Comparison of ENCODE assay signal across 29 cellular contexts in the genomic region with DNA sequence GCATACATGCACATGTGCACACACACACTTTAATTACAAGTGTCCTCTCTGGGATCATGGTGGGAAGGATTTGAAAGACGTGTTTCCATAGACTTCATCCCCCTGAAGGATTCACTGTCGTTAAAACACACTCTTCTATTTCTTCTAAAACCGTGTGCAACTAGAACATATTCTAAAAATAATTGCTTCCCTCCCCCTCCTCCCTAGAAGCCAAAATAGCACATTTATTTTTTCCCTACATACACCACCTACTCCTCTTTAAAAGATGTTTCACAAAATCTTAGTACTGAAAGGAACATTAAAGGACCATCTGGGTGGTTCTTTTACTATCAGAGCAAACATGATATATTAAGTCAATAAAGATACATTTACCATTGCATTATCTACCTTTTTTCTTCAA.
DNase-seq lines count a peak whose midpoint lies in the region; ATAC-seq, FAIRE-seq and TF ChIP-seq lines count a peak whose summit lies in the region.
"Had no signal": no experiment of that assay in that cellular context is flagged by ENCODE, and none has a peak within 500 bp of the region (broad histone marks: within the 10 kb centered on the region; RNA-seq: fewer than 3 reads in every experiment).

No MANE protein-coding gene starts in this region.

- no peak for FAIRE-seq in A549 (lab: Jason Lieb, UNC)
- FAIRE-seq: islet of Langerhans had no signal

- H3K9me3 ChIP-seq in A549, result no peaks in the 10 kb centered on the region
- H3K9me3 ChIP-seq in osteoblast (ENCODE audit: low read depth, low read length), result no peaks in the 10 kb centered on the region
- H3K9me3 ChIP-seq in esophagus muscularis mucosa, result no peaks in the 10 kb centered on the region
- H3K9me3 ChIP-seq: adrenal gland, breast epithelium, mucosa of descending colon, Peyer's patch, right atrium auricular region, testis, vagina had no signal

- POLR2A ChIA-PET in A549 (lab: Yijun Ruan, JAX), result interaction anchor here (1.1 kb wide), 1 partner anchor 189 kb away, joined by 5 read pairs; no protein-coding TSS in a partner anchor

- H3K9me3 Mint-ChIP-seq in GM23338, result no peaks in the 10 kb centered on the region
- H3K9me3 Mint-ChIP-seq: activated naive CD4-positive, alpha-beta T cell treated with anti-CD3 and anti-CD28 coated beads for 36 hours; H9; natural killer cell treated with Interleukin-12 subunit alpha and Interleukin-12 subunit beta and Interleukin-15 and Interleukin-18, amount 100 ng/mL, for 72 hours had no signal

- TF ChIP-seq RAD21 in A549 (conservative IDR thresholded peaks at IDR 0.05 in 1 of 2, IDR thresholded peaks at IDR 0.05 in 1 of 2), result no peak

- no peaks in the 10 kb centered on the region; the same call in none of the 2 replicates for H3K79me2 ChIP-seq in GM23338 (replicated peaks; ENCODE audit: insufficient read depth)
- no peaks in the 10 kb centered on the region for H3K79me2 ChIP-seq in osteoblast (ENCODE audit: insufficient read depth, low read length)

- H3K4me2 ChIP-seq in A549, result peak overlapping the region; percentile 65
- H3K4me2 ChIP-seq in GM23338, result peak overlapping the region; percentile 18; the same call in 1 of the 2 replicates
- H3K4me2 ChIP-seq in osteoblast (ENCODE audit: insufficient read depth, low read length), result peak overlapping the region; percentile 30

- H4K20me1 ChIP-seq in GM23338 (replicated peaks; ENCODE audit: insufficient read depth), result no peaks in the 10 kb centered on the region
- H4K20me1 ChIP-seq in osteoblast (ENCODE audit: insufficient read depth, low read length), result no peaks in the 10 kb centered on the region

- ATAC-seq in A549 (no peak), GM23338 (no peak)
- ATAC-seq: activated CD4-positive, alpha-beta T cell treated with anti-CD3 and anti-CD28 coated beads for 36 hours; activated CD8-positive, alpha-beta T cell treated with anti-CD3 and anti-CD28 coated beads, Interleukin-2, amount 10 ng/mL, durations not matched to agents 7 days and 5 days; left ventricle myocardium superior; mucosa of descending colon; natural killer cell treated with Interleukin-12 subunit alpha and Interleukin-12 subunit beta and Interleukin-15 and Interleukin-18, amount 100 ng/mL, for 72 hours; stimulated activated naive CD8-positive, alpha-beta T cell treated with anti-CD3 and anti-CD28 coated beads, Interleukin-15, Interleukin-2, amounts not matched to agents 100 U/mL and 50 U/mL, for 24 hours had no signal

- TF ChIP-seq POLR2A in A549 (IDR thresholded peaks at IDR 0.05; ENCODE audit: low read length), result no peak
- TF ChIP-seq POLR2A in esophagus muscularis mucosa (IDR thresholded peaks at IDR 0.05; ENCODE audit: low read depth), result no peak

- DNase-seq in A549 (ENCODE audit: low read depth in 1 of 2, low spot score in 1 of 2) (no peak), GM23338 (ENCODE audit: low spot score) (no peak), caudate nucleus (lab: John Stamatoyannopoulos, UW) (peak in 5 of 61 donors; percentile 2 to 42 (median 19)), osteoblast (ENCODE audit: insufficient read length, low spot score, missing footprints) (no peak), HT-29 (ENCODE audit: low spot score) (no peak), DMS53 (lab: John Stamatoyannopoulos, UW) (no peak), esophagus muscularis mucosa (ENCODE audit: extremely low spot score) (no peak), T-helper 1 cell (no peak)
- DNase-seq: activated CD4-positive, alpha-beta T cell treated with anti-CD3 and anti-CD28 coated beads for 36 hours; activated CD8-positive, alpha-beta T cell treated with anti-CD3 and anti-CD28 coated beads, Interleukin-2, amount 10 ng/mL, durations not matched to agents 7 days and 5 days; activated naive CD4-positive, alpha-beta T cell treated with anti-CD3 and anti-CD28 coated beads for 36 hours; adrenal gland; cortex of kidney; H9; left ventricle myocardium superior; mucosa of descending colon; NCI-H1417 treated with DMSO at 0.1 percent for 48 hours; NCI-H226; NCI-H526 treated with DMSO at 0.1 percent for 48 hours; Peyer's patch; SIG-M5; stimulated activated CD4-positive, alpha-beta T cell treated with anti-CD3 and anti-CD28 coated beads, Interleukin-2, amount 100 ng/mL, for 24 hours; stimulated activated naive CD8-positive, alpha-beta T cell treated with anti-CD3 and anti-CD28 coated beads, Interleukin-15, Interleukin-2, amounts not matched to agents 100 U/mL and 50 U/mL, for 24 hours; testis had no signal

- H3K4me1 Mint-ChIP-seq in GM23338, result peaks cover 31% of the 10 kb centered on the region

- no peaks in the 10 kb centered on the region for H3K9me2 ChIP-seq in GM23338 (ENCODE audit: insufficient read depth)

- H3K36me3 Mint-ChIP-seq in GM23338 (ENCODE audit: low read depth), result no peaks in the 10 kb centered on the region; the same call in 2 of the 3 replicates
- H3K36me3 Mint-ChIP-seq: natural killer cell treated with Interleukin-12 subunit alpha and Interleukin-12 subunit beta and Interleukin-15 and Interleukin-18, amount 100 ng/mL, for 72 hours had no signal

- H3K36me3 ChIP-seq in GM23338 (ENCODE audit: insufficient read depth) (no peaks in the 10 kb centered on the region), osteoblast (ENCODE audit: insufficient read depth, low read length) (no peaks in the 10 kb centered on the region), esophagus muscularis mucosa (no peaks in the 10 kb centered on the region)
- H3K36me3 ChIP-seq: adrenal gland, breast epithelium, Peyer's patch, right atrium auricular region, vagina had no signal

- no peaks in the 10 kb centered on the region for H3F3A ChIP-seq in GM23338 (replicated peaks; ENCODE audit: low read depth)

- intact Hi-C loops in esophagus muscularis mucosa (cut with DNase I), result loop anchor here (2.0 kb wide), 1 partner anchor 188 kb away; no protein-coding TSS in a partner anchor

- H3K4me1 ChIP-seq in A549 (peaks cover 52% of the 10 kb centered on the region), GM23338 (ENCODE audit: insufficient read depth) (peaks cover 29% of the 10 kb centered on the region), osteoblast (ENCODE audit: insufficient read depth, low read length) (peaks cover 28% of the 10 kb centered on the region), esophagus muscularis mucosa (peaks cover 8 to 19% (median 10%) of the 10 kb centered on the region in 4 donors)
- H3K4me1 ChIP-seq: breast epithelium, Peyer's patch, vagina had no signal

- peaks cover 2% of the 10 kb centered on the region for H3K27me3 Mint-ChIP-seq in GM23338 (ENCODE audit: insufficient read depth, low read depth, poor library complexity)

- 52% methylated on average over 3 of the region's 3 CpGs for WGBS in A549 (ENCODE audit: missing lambda C conversion rate)
- WGBS in esophagus muscularis mucosa, result 45% methylated on average over 3 of the region's 3 CpGs

- H2AFZ ChIP-seq in GM23338 (no peak overlapping the region), osteoblast (ENCODE audit: low read length) (no peak overlapping the region)

- no peak overlapping the region for H3K4me3 Mint-ChIP-seq in GM23338
- H3K4me3 Mint-ChIP-seq: activated CD4-positive, alpha-beta T cell treated with anti-CD3 and anti-CD28 coated beads for 36 hours; activated CD8-positive, alpha-beta T cell treated with anti-CD3 and anti-CD28 coated beads, Interleukin-2, amount 10 ng/mL, durations not matched to agents 7 days and 5 days; activated naive CD4-positive, alpha-beta T cell treated with anti-CD3 and anti-CD28 coated beads for 36 hours; H9; natural killer cell treated with Interleukin-12 subunit alpha and Interleukin-12 subunit beta and Interleukin-15 and Interleukin-18, amount 100 ng/mL, for 72 hours had no signal

- H3K27ac ChIP-seq in A549 (peak overlapping the region; percentile 91 to 94), GM23338 (ENCODE audit: low read depth) (no peak overlapping the region), caudate nucleus (ENCODE audit: low read depth, low read length) (peak overlapping the region; percentile 20), osteoblast (ENCODE audit: low read depth, low read length) (peak overlapping the region; percentile 61), esophagus muscularis mucosa (replicated peaks in 1 of 4) (no peak overlapping the region)
- H3K27ac ChIP-seq: adrenal gland, Peyer's patch, right atrium auricular region, testis, vagina had no signal

- peak overlapping the region; percentile 62 for H3K27ac Mint-ChIP-seq in GM23338
- H3K27ac Mint-ChIP-seq: activated CD4-positive, alpha-beta T cell treated with anti-CD3 and anti-CD28 coated beads for 36 hours; activated CD8-positive, alpha-beta T cell treated with anti-CD3 and anti-CD28 coated beads, Interleukin-2, amount 10 ng/mL, durations not matched to agents 7 days and 5 days; activated naive CD4-positive, alpha-beta T cell treated with anti-CD3 and anti-CD28 coated beads for 36 hours; H9; natural killer cell treated with Interleukin-12 subunit alpha and Interleukin-12 subunit beta and Interleukin-15 and Interleukin-18, amount 100 ng/mL, for 72 hours had no signal

- TF ChIP-seq CTCF in A549 (IDR thresholded peaks at IDR 0.05) (no peak), GM23338 (conservative IDR thresholded peaks at IDR 0.05; ENCODE audit: low read depth in 2 of 2) (no peak), osteoblast (IDR thresholded peaks at IDR 0.05; ENCODE audit: extremely low read depth, low read depth, low read length) (no peak), esophagus muscularis mucosa (IDR thresholded peaks at IDR 0.05) (no peak)

- no peaks in the 10 kb centered on the region for H3K27me3 ChIP-seq in GM23338 (ENCODE audit: insufficient read depth)
- no peaks in the 10 kb centered on the region for H3K27me3 ChIP-seq in osteoblast (ENCODE audit: insufficient read depth, low read length)
- no peaks in the 10 kb centered on the region for H3K27me3 ChIP-seq in esophagus muscularis mucosa
- H3K27me3 ChIP-seq: adrenal gland, breast epithelium, Peyer's patch, right atrium auricular region, testis, vagina had no signal

- CTCF ChIA-PET in A549 (lab: Yijun Ruan, JAX), result interaction anchor here (0.6 to 3.6 kb wide), 5 partner anchors 12 to 355 kb away, joined by 3 to 16 read pairs (median 6); no protein-coding TSS in a partner anchor

- TF ChIP-seq EP300 in A549 (IDR thresholded peaks at IDR 0.05) (no peak), esophagus muscularis mucosa (IDR thresholded peaks at IDR 0.05) (no peak)

- no peak overlapping the region for H3K4me3 ChIP-seq in A549
- H3K4me3 ChIP-seq in GM23338, result no peak overlapping the region
- H3K4me3 ChIP-seq in osteoblast (ENCODE audit: insufficient read depth, low read length), result no peak overlapping the region
- H3K4me3 ChIP-seq in esophagus muscularis mucosa, result no peak overlapping the region
- H3K4me3 ChIP-seq: adrenal gland, breast epithelium, mucosa of descending colon, Peyer's patch, right atrium auricular region, testis, vagina had no signal

TF ChIP-seq in GM23338, 12 proteins besides CTCF, POLR2A, EP300 and RAD21 (continues in another document):
- TF ChIP-seq STAT1 (IDR thresholded peaks at IDR 0.05; ENCODE audit: unreplicated experiment) (no peak), JUNB (IDR thresholded peaks at IDR 0.05; ENCODE audit: unreplicated experiment) (no peak)

Comparison
In these comparisons a context has a peak if more than half of its experiments do, and no peak if none do; other contexts are left out.
1. H3K27ac ChIP-seq: peak in A549 (2 of 2), caudate nucleus (single experiment) and osteoblast (single experiment); none in GM23338 (single experiment) and esophagus muscularis mucosa (0 of 4).
2. Peak in every context shown above with its lines, with median percentiles within 50 percentile points of each other: H3K4me2 ChIP-seq.